ENCODE assay signal across 20 cellular contexts in genomic region chr21:14718957-14719356, GRCh38.
"Had no signal": no experiment of that assay in that cellular context is flagged by ENCODE, and none has a peak within 500 bp of the region (broad histone marks: within the 10 kb centered on the region; RNA-seq: fewer than 3 reads in every experiment).

No MANE protein-coding gene starts in this region.

- H3K27me3 ChIP-seq: MG63 had no signal

- ATAC-seq: SK-N-SH treated with all-trans-retinoic acid at 6 μM for 48 hours had no signal

- H3K9me3 ChIP-seq: MG63 had no signal

- DNase-seq: KBM-7, MG63, NCI-H1092, NCI-H1105 treated with DMSO at 0.1 percent for 48 hours, NCI-H1417 treated with DMSO at 0.1 percent for 48 hours, NCI-H146, NCI-H1694 treated with DMSO at 0.1 percent for 48 hours, NCI-H1930, NCI-H2081, NCI-H2107, NCI-H226, NCI-H446, NCI-H510A, NCI-H524 treated with DMSO at 0.1 percent for 48 hours, NCI-H69, NCI-H774, Right ventricle myocardium superior, RPMI8226, SIG-M5 had no signal

- H3K36me3 ChIP-seq: MG63 had no signal

- H3K4me3 ChIP-seq: MG63 had no signal
